8 cellular contexts compared by ENCODE assay signal in genomic region chr14:105420141-105420975, GRCh38. TPM values are rescaled to one million over a fixed set of nuclear protein-coding genes. Genes with fewer than 3 reads are reported as not detected.
DNase-seq lines count a peak whose midpoint lies in the region; ATAC-seq and TF ChIP-seq lines count a peak whose summit lies in the region.

No MANE protein-coding gene starts in this region.

- H3K4me3 ChIP-seq in fibroblast of villous mesenchyme (ENCODE audit: low read depth, low read length) (peak overlapping the region; percentile 79), retinal pigment epithelial cell (ENCODE audit: low read length) (peak overlapping the region; percentile 81)

- peaks cover 9% of the 10 kb centered on the region for H3K4me1 Mint-ChIP-seq in T-helper 1 cell treated with Interleukin-12 subunit alpha and Interleukin-12 subunit beta and Interleukin-4 antibody, amounts not matched to agents 30 μg/mL and 1 μg/mL, for 36 hours (ENCODE audit: low read depth)

- no peak for TF ChIP-seq CTCF in fibroblast of villous mesenchyme (IDR thresholded peaks at IDR 0.05; ENCODE audit: insufficient read depth, low read depth, low read length)
- no peak for TF ChIP-seq CTCF in retinal pigment epithelial cell (conservative IDR thresholded peaks at IDR 0.05; ENCODE audit: low read depth, low read length)
- TF ChIP-seq CTCF in GM10248 (IDR thresholded peaks at IDR 0.05; ENCODE audit: control extremely low read depth, extremely low read depth, low read depth, missing control alignments): no peak

- peak; percentile 29 for ATAC-seq in GM18511 (IDR thresholded peaks at IDR 0.05; ENCODE audit: unreplicated experiment)
- no peak for ATAC-seq in GM21576 (IDR thresholded peaks at IDR 0.05; ENCODE audit: unreplicated experiment)
- no peak for ATAC-seq in GM18909 (IDR thresholded peaks at IDR 0.05; ENCODE audit: poor library complexity, unreplicated experiment)

- no peaks in the 10 kb centered on the region for H3K27me3 Mint-ChIP-seq in T-helper 1 cell treated with Interleukin-12 subunit alpha and Interleukin-12 subunit beta and Interleukin-4 antibody, amounts not matched to agents 30 μg/mL and 1 μg/mL, for 36 hours (ENCODE audit: low read depth)

- CTCF ChIA-PET in GM10248 (lab: Yijun Ruan, JAX): interaction anchor here (1.6 kb wide), 1 partner anchor 69 kb away, joined by 4 read pairs; no protein-coding TSS in a partner anchor

- H3K27ac Mint-ChIP-seq in T-helper 1 cell treated with Interleukin-12 subunit alpha and Interleukin-12 subunit beta and Interleukin-4 antibody, amounts not matched to agents 30 μg/mL and 1 μg/mL, for 36 hours: peak overlapping the region; percentile 83

- H3K36me3 Mint-ChIP-seq in T-helper 1 cell treated with Interleukin-12 subunit alpha and Interleukin-12 subunit beta and Interleukin-4 antibody, amounts not matched to agents 30 μg/mL and 1 μg/mL, for 36 hours (ENCODE audit: low read depth): peaks cover 1% of the 10 kb centered on the region

- DNase-seq in fibroblast of villous mesenchyme (ENCODE audit: low read depth): no peak
- no peak for DNase-seq in retinal pigment epithelial cell (ENCODE audit: low read depth)
- DNase-seq in GM10248 (ENCODE audit: extremely low spot score): no peak
- no peak for DNase-seq in anterior cingulate cortex (lab: John Stamatoyannopoulos, UW)

- POLR2A ChIA-PET in GM10248 (lab: Yijun Ruan, JAX): no interaction called here

- H3K4me3 Mint-ChIP-seq in T-helper 1 cell treated with Interleukin-12 subunit alpha and Interleukin-12 subunit beta and Interleukin-4 antibody, amounts not matched to agents 30 μg/mL and 1 μg/mL, for 36 hours: peak overlapping the region; percentile 90

- H3K9me3 Mint-ChIP-seq in T-helper 1 cell treated with Interleukin-12 subunit alpha and Interleukin-12 subunit beta and Interleukin-4 antibody, amounts not matched to agents 30 μg/mL and 1 μg/mL, for 36 hours: no peaks in the 10 kb centered on the region

RNA-seq across cellular contexts. Expression of gene MTA1, which starts 0.7 kb away (rescaled TPM):
- total RNA-seq in fibroblast of villous mesenchyme: 38.0 and 52.7 TPM in 2 replicates

RNA-seq across cellular contexts. Expression of gene TEX22, which starts 22.0 kb away (rescaled TPM):
- total RNA-seq in fibroblast of villous mesenchyme: under 0.01 and 0.32 TPM in 2 replicates

RNA-seq across cellular contexts. Expression of gene CRIP2, which starts 54.3 kb away (rescaled TPM):
- total RNA-seq in fibroblast of villous mesenchyme: 8.6 and 18.0 TPM in 2 replicates
